9 cellular contexts compared by ENCODE assay signal in genomic region chr4:57109530-57109846, GRCh38. TPM values are rescaled to one million over a fixed set of nuclear protein-coding genes. Genes with fewer than 3 reads are reported as not detected.
DNase-seq lines count a peak whose midpoint lies in the region; ATAC-seq, FAIRE-seq and TF ChIP-seq lines count a peak whose summit lies in the region.
"Had no signal": no experiment of that assay in that cellular context is flagged by ENCODE, and none has a peak within 500 bp of the region (broad histone marks: within the 10 kb centered on the region; RNA-seq: fewer than 3 reads in every experiment).

No MANE protein-coding gene starts in this region.

- TF ChIP-seq POLR2A in GM12878 (IDR thresholded peaks at IDR 0.05; ENCODE audit: low read depth, low read length) (no peak), suprapubic skin (IDR thresholded peaks at IDR 0.05) (no peak)

- DNase-seq in DMS 273 (lab: John Stamatoyannopoulos, UW; ENCODE audit: unreplicated experiment) = peak; percentile 48
- DNase-seq in DMS 273 treated with DMSO at 0.1 percent for 48 hours (lab: John Stamatoyannopoulos, UW) = no peak
- no peak for DNase-seq in GM12878 (ENCODE audit: low read depth, low spot score)
- no peak for DNase-seq in suprapubic skin (ENCODE audit: low spot score in 2 of 2)
- DNase-seq in cerebellar cortex (ENCODE audit: low spot score) = no peak

- no peaks in the 10 kb centered on the region for H3K79me2 ChIP-seq in GM12878 (ENCODE audit: control insufficient read depth, insufficient read depth, low read length)

- TF ChIP-seq RAD21 in GM12878 (IDR thresholded peaks at IDR 0.05; ENCODE audit: insufficient read depth, low read depth, low read length) = no peak

- CTCF ChIA-PET in GM12878 (lab: Yijun Ruan, JAX) = no interaction called here

- SMC1A ChIA-PET in GM12878 (lab: Charles Lee; ENCODE audit: uncharacterized antibody, unreplicated experiment) = no interaction called here

- ATAC-seq in GM12878 (no peak), GM21723 (IDR thresholded peaks at IDR 0.05; ENCODE audit: unreplicated experiment) (no peak), HG03280 (IDR thresholded peaks at IDR 0.05; ENCODE audit: unreplicated experiment) (no peak)

- peak overlapping the region; percentile 33; the same call in 1 of the 2 replicates for H3K4me2 ChIP-seq in GM12878 (ENCODE audit: control insufficient read depth, insufficient read depth)

- H3K27ac ChIP-seq in GM12878 (ENCODE audit: control insufficient read depth, insufficient read depth) (no peak overlapping the region), layer of hippocampus (ENCODE audit: low read depth, low read length) (peak overlapping the region; percentile 84), suprapubic skin (peak overlapping the region; percentile 94)
- H3K27ac ChIP-seq: 22Rv1 had no signal

- 53% methylated on average over 27 of the region's 27 CpGs for WGBS in GM12878 (ENCODE audit: insufficient coverage, insufficient replicate concordance, low lambda C conversion rate, missing lambda C conversion rate)
- 26% methylated on average over 9 of the region's 27 CpGs for WGBS in suprapubic skin

- no peak overlapping the region for H3K9ac ChIP-seq in GM12878 (ENCODE audit: control insufficient read depth, insufficient read depth, low read length)

- H3K4me3 ChIP-seq in GM12878 (no peak overlapping the region), suprapubic skin (peak overlapping the region; percentile 70)

- POLR2A ChIA-PET in GM12878 (lab: Charles Lee) = no interaction called here

- TF ChIP-seq EP300 in GM12878 (IDR thresholded peaks at IDR 0.05; ENCODE audit: borderline replicate concordance in 1 of 2, control insufficient read depth in 1 of 2, low read depth in 2 of 2, low read length in 2 of 2) = no peak
- no peak for TF ChIP-seq EP300 in suprapubic skin (IDR thresholded peaks at IDR 0.05)

- H3K4me1 ChIP-seq in GM12878 (ENCODE audit: control insufficient read depth, insufficient read depth, low read length) (no peaks in the 10 kb centered on the region), suprapubic skin (peaks cover 25% of the 10 kb centered on the region)

- H2AFZ ChIP-seq in GM12878 (ENCODE audit: control insufficient read depth, low read depth, low read length) = no peak overlapping the region

- H3K9me3 ChIP-seq in GM12878 (replicated peaks; ENCODE audit: control insufficient read depth, insufficient read depth, low read length) = no peaks in the 10 kb centered on the region
- H3K9me3 ChIP-seq in suprapubic skin = no peaks in the 10 kb centered on the region

- no TSS peak for BruUV-seq in GM12878 (replicated peaks; lab: Mats Ljungman, UMichigan)

- no peak for FAIRE-seq in GM12878 (lab: Jason Lieb, UNC)

- no peaks in the 10 kb centered on the region for H4K20me1 ChIP-seq in GM12878 (ENCODE audit: control insufficient read depth, insufficient read depth)

- RAD21 ChIA-PET in GM12878 (lab: Charles Lee; ENCODE audit: unreplicated experiment) = no interaction called here

- H3K27me3 ChIP-seq in GM12878 (replicated peaks in 1 of 2; ENCODE audit: control insufficient read depth in 2 of 2, insufficient read depth in 2 of 2, low read length in 1 of 2) (peaks cover 5 to 9% of the 10 kb centered on the region in 2 experiments), layer of hippocampus (ENCODE audit: control insufficient read depth, insufficient read depth, low read length) (no peaks in the 10 kb centered on the region), suprapubic skin (no peaks in the 10 kb centered on the region)

- in situ Hi-C loops in GM12878 (cut with MboI) = no loop called here

- H3K36me3 ChIP-seq in GM12878 (ENCODE audit: control insufficient read depth in 2 of 2, insufficient read depth in 2 of 2, low read length in 1 of 2) (no peaks in the 10 kb centered on the region), suprapubic skin (no peaks in the 10 kb centered on the region)

- no peak for TF ChIP-seq CTCF in GM12878 (IDR thresholded peaks at IDR 0.05 in 2 of 3, conservative IDR thresholded peaks at IDR 0.05 in 1 of 3; ENCODE audit: control insufficient read depth in 2 of 3, extremely low read depth in 1 of 3, insufficient read depth in 1 of 3, low read depth in 3 of 3, low read length in 3 of 3)
- no peak for TF ChIP-seq CTCF in suprapubic skin (IDR thresholded peaks at IDR 0.05)

- intact Hi-C loops in GM12878 (cut with micrococcal nuclease; ENCODE audit: unreplicated experiment) = no loop called here

TF ChIP-seq in GM12878, 131 proteins besides CTCF, POLR2A, EP300 and RAD21 (continues in another document):
- TF ChIP-seq TBL1XR1 (IDR thresholded peaks at IDR 0.05; ENCODE audit: low read depth, low read length) (no peak), NR2F1 (conservative IDR thresholded peaks at IDR 0.05) (no peak), IRF5 (IDR thresholded peaks at IDR 0.05; ENCODE audit: borderline replicate concordance) (no peak), ELK1 (IDR thresholded peaks at IDR 0.05; ENCODE audit: low read depth, low read length) (no peak), ZNF622 (IDR thresholded peaks at IDR 0.05) (no peak), STAT3 (IDR thresholded peaks at IDR 0.05; ENCODE audit: low read depth, low read length) (no peak), NR2C2 (IDR thresholded peaks at IDR 0.05; ENCODE audit: borderline replicate concordance, control insufficient read depth, insufficient read length, low read depth) (no peak), HDAC6 (IDR thresholded peaks at IDR 0.05; ENCODE audit: unreplicated experiment) (no peak), MYB (IDR thresholded peaks at IDR 0.05; ENCODE audit: borderline replicate concordance, low read depth, low read length) (no peak), KDM1A (IDR thresholded peaks at IDR 0.05; ENCODE audit: borderline replicate concordance) (no peak)

RNA-seq across cellular contexts. Expression of gene IGFBP7, which starts 0.7 kb away (rescaled TPM):
- total RNA-seq in GM12878 (2013; cell fraction: nucleolus; rRNA removed) = not detected in 2 replicates
- not detected in 2 replicates for total RNA-seq in GM12878 (2014; rRNA removed)
- not detected in 2 replicates for total RNA-seq in GM12878 (2014; rRNA removed; fragmentation: Illumina TruSeq; extraction: Trizol)
- 0.64 and 0.69 TPM in 2 replicates for total RNA-seq in GM12878 (2021)
- polyA plus RNA-seq in GM12878 (2011; ENCODE audit: low read depth) = not detected
- polyA plus RNA-seq in GM12878 (2011; rRNA removed) = not detected in 2 replicates
- 0.05 TPM in 1 of 2 replicates, not detected in the other for polyA plus RNA-seq in GM12878 (2011; cell fraction: cytosol; rRNA removed)
- polyA plus RNA-seq in GM12878 (2011; cell fraction: nucleus; rRNA removed) = not detected in 2 replicates
- 0.14 and 0.49 TPM in 2 replicates for polyA plus RNA-seq in GM12878 (2012)
- polyA plus RNA-seq in GM12878 (2014; fragmentation: Illumina TruSeq; extraction: Trizol) = not detected in 2 replicates
- polyA plus RNA-seq in GM12878 (2014; fragmentation: Nextera tagmentation; extraction: Ambion mirVana) = 1 to 10 TPM; 1.6 to 1.9 TPM
- not detected in 2 replicates for polyA plus RNA-seq in GM12878 (2014; rRNA removed)
- 1 to 10 TPM in 1 of 2 experiments, under 1 TPM in 1; 0.84 to 1.4 TPM for polyA plus RNA-seq in GM12878 (2016; fragmentation: Nextera tagmentation; extraction: Ambion mirVana)
- polyA minus RNA-seq in GM12878 (2011; rRNA and poly(A)+ RNA removed) = not detected in 2 replicates
- not detected in 2 replicates for polyA minus RNA-seq in GM12878 (2011; cell fraction: cytosol; rRNA and poly(A)+ RNA removed)
- not detected in 2 replicates for polyA minus RNA-seq in GM12878 (2011; cell fraction: nucleus; rRNA and poly(A)+ RNA removed)
- total RNA-seq in suprapubic skin = 100 to 1,000 TPM in 3 of 4 donors, 10 to 100 TPM in 1; 85.3 to 152 (median 125) TPM

Comparison
In these comparisons a context has a peak if more than half of its experiments do, and no peak if none do; other contexts are left out.
1. RNA of gene IGFBP7, which starts 0.7 kb away (total RNA-seq): 85.3 to 152 TPM in suprapubic skin; 0.64 to 0.69 TPM in GM12878; every median in the first group is over 10 times any median in the second.